ENCODE assay signal across 4 cellular contexts in the genomic region with DNA sequence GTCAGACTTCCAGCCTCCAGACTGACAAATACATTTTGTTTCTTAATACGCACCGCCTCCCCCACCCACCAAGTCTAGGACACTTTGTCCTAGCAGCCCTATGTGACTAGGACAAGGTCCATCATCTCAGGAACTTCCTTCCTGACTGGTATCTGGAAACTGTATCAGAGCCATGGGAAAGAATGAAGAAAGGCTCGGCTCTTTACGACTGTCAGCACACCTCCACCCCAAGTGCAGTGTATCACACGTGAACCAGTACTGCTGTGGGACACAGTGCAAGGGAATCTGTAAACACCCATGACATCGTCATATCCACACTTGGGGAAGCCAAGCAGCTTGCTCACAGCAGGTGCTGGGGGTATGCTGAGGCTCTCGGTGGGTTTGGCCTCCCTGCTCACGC. TPM values are rescaled to one million over a fixed set of nuclear protein-coding genes. Genes with fewer than 3 reads are reported as not detected.
"Had no signal": no experiment of that assay in that cellular context is flagged by ENCODE, and none has a peak within 500 bp of the region (broad histone marks: within the 10 kb centered on the region; RNA-seq: fewer than 3 reads in every experiment).

No MANE protein-coding gene starts in this region.

RNA-seq across cellular contexts. Expression of gene NUTM2G, which starts 13.0 kb away (rescaled TPM):
- total RNA-seq: LHCN-M2, M059J, MCF 10A, NCI-H460 had no signal
